29 cellular contexts compared by ENCODE assay signal in the genomic region with DNA sequence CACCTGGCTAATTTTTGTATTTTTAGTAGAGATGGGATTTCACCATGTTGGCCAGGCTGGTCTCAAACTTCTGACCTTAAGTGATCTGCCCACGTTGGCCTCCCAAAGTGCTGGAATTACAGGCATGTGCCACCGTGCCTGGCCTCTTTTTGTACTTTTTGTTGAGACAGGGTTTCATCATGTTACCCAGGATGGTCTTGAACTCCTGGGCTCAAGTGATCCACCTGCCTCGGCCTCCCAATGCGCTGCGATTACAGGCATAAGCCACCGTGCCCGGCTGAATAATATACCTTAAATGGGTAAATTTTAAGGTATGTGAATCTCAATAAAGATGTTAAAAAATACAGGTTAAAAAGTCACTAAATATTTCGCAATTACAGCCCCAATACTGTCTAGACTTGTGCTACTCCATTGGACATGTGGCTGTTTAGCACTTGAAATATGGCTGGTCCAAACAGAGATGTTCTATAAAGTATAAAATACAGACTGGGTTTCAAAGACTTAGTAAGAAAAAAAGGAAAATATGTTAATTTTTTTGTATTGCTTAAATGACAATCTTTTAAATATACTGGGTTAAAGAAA. TPM values are rescaled to one million over a fixed set of nuclear protein-coding genes. Genes with fewer than 3 reads are reported as not detected.
"Had no signal": no experiment of that assay in that cellular context is flagged by ENCODE, and none has a peak within 500 bp of the region (broad histone marks: within the 10 kb centered on the region; RNA-seq: fewer than 3 reads in every experiment).

No MANE protein-coding gene starts in this region.

- H3K36me3 ChIP-seq: ascending aorta, breast epithelium, cardiac muscle cell, esophagus squamous epithelium, gastroesophageal sphincter, heart right ventricle had no signal

- DNase-seq: activated CD4-positive, alpha-beta memory T cell treated with anti-CD3 and anti-CD28 coated beads, Interleukin-2, amount 10 ng/mL, durations not matched to agents 7 days and 5 days; activated CD4-positive, alpha-beta T cell treated with anti-CD3 and anti-CD28 coated beads for 1 hour; activated CD4-positive, alpha-beta T cell treated with anti-CD3 and anti-CD28 coated beads for 4 hours; activated CD4-positive, alpha-beta T cell treated with anti-CD3 and anti-CD28 coated beads, Interleukin-2, amount 10 ng/mL, durations not matched to agents 7 days and 5 days; activated CD4-positive, alpha-beta T cell treated with anti-CD3 and anti-CD28 coated beads, Interleukin-2, amount 50 U/mL, for 4 hours; activated CD8-positive, alpha-beta memory T cell treated with anti-CD3 and anti-CD28 coated beads, Interleukin-2, amount 50 U/mL, for 48 hours; activated gamma-delta T cell; activated naive CD4-positive, alpha-beta T cell; activated naive CD4-positive, alpha-beta T cell treated with anti-CD3 and anti-CD28 coated beads, Interleukin-2, amount 10 ng/mL, durations not matched to agents 7 days and 5 days; activated naive CD8-positive, alpha-beta T cell treated with anti-CD3 and anti-CD28 coated beads, Interleukin-2, amount 10 ng/mL, durations not matched to agents 7 days and 5 days; activated T-cell treated with anti-CD3 and anti-CD28 coated beads for 4 hours; activated T-cell treated with anti-CD3 and anti-CD28 coated beads, Interleukin-2, amount 50 U/mL, for 24 hours; activated T-cell treated with anti-CD3 and anti-CD28 coated beads, Interleukin-2, amount 50 U/mL, for 72 hours; dermis blood vessel endothelial cell; effector CD4-positive, alpha-beta T cell; esophagus squamous epithelium; foreskin melanocyte; heart right ventricle; T-helper 1 cell; T-helper 17 cell had no signal

- H3K4me3 ChIP-seq: ascending aorta, breast epithelium, cardiac muscle cell, coronary artery, esophagus squamous epithelium, gastroesophageal sphincter, heart right ventricle had no signal

- H3K9me3 ChIP-seq: ascending aorta, breast epithelium, esophagus squamous epithelium, gastroesophageal sphincter, heart right ventricle had no signal

- H3K27ac ChIP-seq: ascending aorta, breast epithelium, coronary artery, epithelial cell of prostate, esophagus squamous epithelium, gastroesophageal sphincter, heart right ventricle, VCaP had no signal

- H3K27me3 ChIP-seq: ascending aorta, breast epithelium, cardiac muscle cell, esophagus squamous epithelium, gastroesophageal sphincter, heart right ventricle had no signal

- H3K4me1 ChIP-seq: ascending aorta, breast epithelium had no signal

- ATAC-seq: activated naive CD4-positive, alpha-beta T cell treated with anti-CD3 and anti-CD28 coated beads, Interleukin-2, amount 50 U/mL, for 72 hours; activated T-cell treated with anti-CD3 and anti-CD28 coated beads, Interleukin-2, amount 50 U/mL, for 72 hours; gastroesophageal sphincter; heart right ventricle; T-helper 17 cell; WTC11 had no signal

RNA-seq across cellular contexts. Expression of a gene that starts 42.1 kb away (rescaled TPM):
- total RNA-seq: T-helper 17 cell had no signal
